1 cellular context compared by ENCODE assay signal in the genomic region with DNA sequence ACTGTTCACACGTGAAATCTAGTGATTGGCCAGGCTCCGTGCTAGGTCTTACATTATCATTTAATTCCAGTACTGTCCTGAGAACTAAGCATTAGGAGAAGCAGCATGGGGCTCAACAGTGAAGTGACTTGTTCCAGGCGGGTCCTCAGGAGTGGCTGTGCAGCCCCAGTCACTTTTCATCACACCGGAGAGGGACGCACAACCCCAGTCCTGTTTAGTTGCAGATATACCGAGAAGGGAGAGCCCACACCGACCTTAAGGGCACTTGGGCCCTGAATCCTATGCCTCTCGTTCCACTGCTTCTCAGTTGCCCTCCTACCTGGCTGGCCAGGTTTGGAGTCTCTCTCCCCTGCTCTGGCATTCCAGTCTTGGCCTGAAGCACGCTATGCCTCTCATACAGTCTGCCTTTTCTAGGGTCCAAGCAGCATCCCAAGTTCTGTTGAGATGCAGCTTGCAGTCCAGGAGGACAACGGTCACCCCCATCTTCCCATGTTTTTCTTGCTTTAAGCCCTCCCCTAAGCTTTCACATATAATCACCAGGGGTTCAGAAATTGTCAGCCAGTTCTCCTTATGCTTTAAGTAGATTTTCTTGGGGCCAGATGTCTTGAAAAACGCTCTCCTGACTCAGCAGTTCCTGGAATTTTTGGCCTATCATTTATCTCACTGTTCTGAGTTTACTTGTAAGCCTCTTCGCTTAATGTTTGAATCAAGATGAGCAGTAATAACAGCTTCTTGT.
A peak's percentile ranks its signal among the peaks of the same experiment; 100 is the strongest.
TF ChIP-seq lines count a peak whose summit lies in the region.

No MANE protein-coding gene starts in this region.

TF ChIP-seq in A549, 52 proteins besides CTCF, POLR2A, EP300 and RAD21:
- no peak for TF ChIP-seq JUN (IDR thresholded peaks at IDR 0.05)
- TF ChIP-seq MAFK (IDR thresholded peaks at IDR 0.05; ENCODE audit: partially characterized antibody) = peak; percentile 42
